ENCODE assay signal across 13 cellular contexts in genomic region chr13:23469901-23470525, GRCh38. TPM values are rescaled to one million over a fixed set of nuclear protein-coding genes. Genes with fewer than 3 reads are reported as not detected.
A peak's percentile ranks its signal among the peaks of the same experiment; 100 is the strongest.
DNase-seq lines count a peak whose midpoint lies in the region; ATAC-seq and TF ChIP-seq lines count a peak whose summit lies in the region.
"Had no signal": no experiment of that assay in that cellular context is flagged by ENCODE, and none has a peak within 500 bp of the region (broad histone marks: within the 10 kb centered on the region; RNA-seq: fewer than 3 reads in every experiment).

No MANE protein-coding gene starts in this region.

- H3K4me3 Mint-ChIP-seq in progenitor cell of endocrine pancreas (ENCODE audit: low read depth): no peak overlapping the region
- H3K4me3 Mint-ChIP-seq: CD8-positive, alpha-beta memory T cell had no signal

- ATAC-seq in HG03045 (IDR thresholded peaks at IDR 0.05; ENCODE audit: unreplicated experiment): no peak
- ATAC-seq: body of pancreas, left lobe of liver had no signal

- H3K9me3 Mint-ChIP-seq in progenitor cell of endocrine pancreas (ENCODE audit: low read depth): peaks cover 5% of the 10 kb centered on the region
- H3K9me3 Mint-ChIP-seq: CD8-positive, alpha-beta memory T cell had no signal

- DNase-seq in GM04504 (ENCODE audit: low read depth): peak; percentile 94
- DNase-seq in NCI-H748 (lab: John Stamatoyannopoulos, UW; ENCODE audit: unreplicated experiment): peak; percentile 82
- peak; percentile 35 for DNase-seq in fibroblast of peridontal ligament (ENCODE audit: extremely low read depth)
- DNase-seq in progenitor cell of endocrine pancreas (ENCODE audit: low spot score, unreplicated experiment): no peak
- DNase-seq in activated CD4-positive, alpha-beta T cell treated with anti-CD3 and anti-CD28 coated beads, Interleukin-2, amount 50 U/mL, for 4 hours: no peak
- DNase-seq in NCI-H2107 (lab: John Stamatoyannopoulos, UW): no peak
- no peak for DNase-seq in NCI-H2196 treated with DMSO at 0.1 percent for 48 hours (lab: John Stamatoyannopoulos, UW; ENCODE audit: unreplicated experiment)
- DNase-seq: activated CD8-positive, alpha-beta memory T cell treated with anti-CD3 and anti-CD28 coated beads, Interleukin-2, amount 50 U/mL, for 4 hours; body of pancreas; CD8-positive, alpha-beta memory T cell; T1000 had no signal

- H3K27ac Mint-ChIP-seq in progenitor cell of endocrine pancreas: peak overlapping the region; percentile 85
- H3K27ac Mint-ChIP-seq: CD8-positive, alpha-beta memory T cell had no signal

- H3K36me3 Mint-ChIP-seq in progenitor cell of endocrine pancreas (ENCODE audit: insufficient read depth): no peaks in the 10 kb centered on the region
- H3K36me3 Mint-ChIP-seq: CD8-positive, alpha-beta memory T cell had no signal

- peaks cover 26% of the 10 kb centered on the region for H3K27me3 Mint-ChIP-seq in progenitor cell of endocrine pancreas

- TF ChIP-seq CTCF in progenitor cell of endocrine pancreas (IDR thresholded peaks at IDR 0.05; ENCODE audit: unreplicated experiment): no peak

- H3K4me1 Mint-ChIP-seq in progenitor cell of endocrine pancreas (ENCODE audit: low read depth): peaks cover 32% of the 10 kb centered on the region

RNA-seq across cellular contexts. Expression of gene SACS, which starts 36.5 kb away (rescaled TPM):
- 7.1 and 9.3 TPM in 2 replicates for total RNA-seq in progenitor cell of endocrine pancreas

Comparison
In these comparisons a context has a peak if more than half of its experiments do, and no peak if none do; other contexts are left out.
1. DNase-seq: peak in GM04504 (single experiment), NCI-H748 (single experiment) and fibroblast of peridontal ligament (single experiment); none in progenitor cell of endocrine pancreas (single experiment), activated CD4-positive, alpha-beta T cell treated with anti-CD3 and anti-CD28 coated beads, Interleukin-2, amount 50 U/mL, for 4 hours (0 of 2), NCI-H2107 (single experiment) and NCI-H2196 treated with DMSO at 0.1 percent for 48 hours (single experiment).